Comparison of ENCODE assay signal across 10 cellular contexts in the genomic region with DNA sequence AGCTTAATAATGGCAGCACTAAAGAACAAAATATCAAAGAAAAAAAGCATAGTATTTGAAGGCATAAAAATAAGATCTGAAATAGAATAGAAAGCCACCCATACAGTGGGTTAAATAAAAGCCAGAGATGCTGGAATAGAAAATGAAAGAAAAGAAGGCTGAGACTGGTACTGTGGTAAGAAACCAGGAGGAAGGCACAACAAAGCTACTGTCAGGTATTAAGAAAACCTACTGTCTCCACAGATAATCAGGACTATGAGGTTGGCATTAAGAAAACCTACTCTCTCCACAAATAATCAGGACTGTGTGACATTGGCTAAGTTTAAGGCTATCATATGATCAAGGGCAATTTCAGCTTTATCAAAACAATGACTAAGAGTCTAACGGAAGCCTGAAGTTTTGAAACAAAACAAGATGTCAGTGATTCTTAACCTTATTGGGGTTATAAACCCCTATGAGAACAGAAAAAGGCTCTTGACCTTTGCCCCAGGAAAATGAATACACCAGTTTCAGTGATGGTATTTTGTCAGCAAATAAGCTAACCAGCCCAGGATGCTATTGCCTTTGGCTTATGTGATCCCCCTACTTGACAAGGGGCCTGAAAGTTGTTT. TPM values are rescaled to one million over a fixed set of nuclear protein-coding genes. Genes with fewer than 3 reads are reported as not detected.
DNase-seq lines count a peak whose midpoint lies in the region; ATAC-seq and TF ChIP-seq lines count a peak whose summit lies in the region.
"Had no signal": no experiment of that assay in that cellular context is flagged by ENCODE, and none has a peak within 500 bp of the region (broad histone marks: within the 10 kb centered on the region; RNA-seq: fewer than 3 reads in every experiment).

No MANE protein-coding gene starts in this region.

- peaks cover 42 to 53% (median 48%) of the 10 kb centered on the region in 3 donors for H3K4me1 Mint-ChIP-seq in IgD-negative memory B cell
- H3K4me1 Mint-ChIP-seq: neural crest cell had no signal

- no peaks in the 10 kb centered on the region for H3K36me3 ChIP-seq in BE2C

- DNase-seq in iris pigment epithelial cell (ENCODE audit: low read depth) (peak; percentile 60), NCI-H748 treated with DMSO at 0.1 percent for 48 hours (lab: John Stamatoyannopoulos, UW) (no peak), AML-193 (lab: John Stamatoyannopoulos, UW) (no peak), SHP77 treated with DMSO at 0.1 percent for 48 hours (lab: John Stamatoyannopoulos, UW) (no peak), BE2C (no peak)
- DNase-seq: NCI-H2081 treated with DMSO at 0.1 percent for 48 hours had no signal

- no peak overlapping the region for H3K4me3 ChIP-seq in BE2C (ENCODE audit: low read depth, low read length)

- H3K4me3 Mint-ChIP-seq in IgD-negative memory B cell: peak overlapping the region in 3 of 4 donors; percentile 5 to 89 (median 74)
- H3K4me3 Mint-ChIP-seq: neural crest cell had no signal

- H3K9me3 ChIP-seq in BE2C: no peaks in the 10 kb centered on the region

- TF ChIP-seq CTCF in BE2C (IDR thresholded peaks at IDR 0.05; ENCODE audit: low read depth, low read length): no peak

- H3K27ac Mint-ChIP-seq in IgD-negative memory B cell: peak overlapping the region; percentile 21 to 83 (median 52)

- H3K4me1 ChIP-seq in BE2C: no peaks in the 10 kb centered on the region

- H3K27me3 ChIP-seq in BE2C: no peaks in the 10 kb centered on the region

- H3K9me3 Mint-ChIP-seq in IgD-negative memory B cell: no peaks in the 10 kb centered on the region

- no peaks in the 10 kb centered on the region for H3K27me3 Mint-ChIP-seq in IgD-negative memory B cell

- ATAC-seq in GM18505 (IDR thresholded peaks at IDR 0.05; ENCODE audit: unreplicated experiment) (peak; percentile 34), GM21737 (IDR thresholded peaks at IDR 0.05; ENCODE audit: unreplicated experiment) (peak; percentile 48)

- TF ChIP-seq POLR2A in GM18505 (IDR thresholded peaks at IDR 0.05; ENCODE audit: borderline replicate concordance, extremely low read depth, insufficient read depth, insufficient read length): no peak

- peaks cover 17% of the 10 kb centered on the region for H3K36me3 Mint-ChIP-seq in IgD-negative memory B cell

RNA-seq across cellular contexts. Expression of a gene that starts 24.4 kb away (rescaled TPM):
- polyA plus RNA-seq in IgD-negative memory B cell: 12.4 TPM
- not detected for polyA plus RNA-seq in BE2C (2012; ENCODE audit: insufficient read depth, insufficient read length, low read depth)
